In genomic region chr3:98765721-98766120, GRCh38 we compare ENCODE assay signal across 11 cellular contexts. TPM values are rescaled to one million over a fixed set of nuclear protein-coding genes. Genes with fewer than 3 reads are reported as not detected.
"Had no signal": no experiment of that assay in that cellular context is flagged by ENCODE, and none has a peak within 500 bp of the region (broad histone marks: within the 10 kb centered on the region; RNA-seq: fewer than 3 reads in every experiment).

No MANE protein-coding gene starts in this region.

- H3K4me3 ChIP-seq: body of pancreas, smooth muscle cell, thyroid gland had no signal

- H3K9me3 ChIP-seq: body of pancreas, lower lobe of right lung, thyroid gland had no signal

- H3K36me3 ChIP-seq: lower lobe of right lung, thyroid gland had no signal

- H3K4me2 ChIP-seq: smooth muscle cell had no signal

- DNase-seq: activated CD4-positive, alpha-beta T cell treated with anti-CD3 and anti-CD28 coated beads, Interleukin-2, amount 50 U/mL, for 1 hour; activated CD4-positive, CD25-positive, alpha-beta regulatory T cell; activated naive CD4-positive, alpha-beta T cell treated with anti-CD3 and anti-CD28 coated beads, Interleukin-2, amount 50 U/mL, for 16 hours; amniotic stem cell; body of pancreas; lower lobe of right lung; midbrain; thyroid gland had no signal

- ATAC-seq: body of pancreas, lower lobe of right lung had no signal

- H3K27ac ChIP-seq: body of pancreas, lower lobe of right lung had no signal

- H3K27me3 Mint-ChIP-seq: dendritic cell treated with granulocyte-macrophage colony-stimulating factor and Interleukin-4, amounts not matched to agents 40 ng/mL and 50 ng/mL, for 4 days had no signal

- H3K9me3 Mint-ChIP-seq: dendritic cell treated with granulocyte-macrophage colony-stimulating factor and Interleukin-4, amounts not matched to agents 40 ng/mL and 50 ng/mL, for 4 days had no signal

- H3K4me3 Mint-ChIP-seq: dendritic cell treated with granulocyte-macrophage colony-stimulating factor and Interleukin-4, amounts not matched to agents 40 ng/mL and 50 ng/mL, for 4 days had no signal

- H3K27me3 ChIP-seq: body of pancreas, thyroid gland had no signal

- H3K27ac Mint-ChIP-seq: dendritic cell treated with granulocyte-macrophage colony-stimulating factor and Interleukin-4, amounts not matched to agents 40 ng/mL and 50 ng/mL, for 4 days had no signal

RNA-seq across cellular contexts. Expression of gene ST3GAL6, which starts 2.6 kb away (rescaled TPM):
- total RNA-seq: T-helper 2 cell treated with Interferon-gamma antibody and Interleukin-4, amounts not matched to agents 100 ng/mL and 5 ng/mL, for 36 hours had no signal
